12 cellular contexts compared by ENCODE assay signal in genomic region chr9:93183106-93183662, GRCh38. TPM values are rescaled to one million over a fixed set of nuclear protein-coding genes. Genes with fewer than 3 reads are reported as not detected.
DNase-seq lines count a peak whose midpoint lies in the region; ATAC-seq, FAIRE-seq and TF ChIP-seq lines count a peak whose summit lies in the region.
"Had no signal": no experiment of that assay in that cellular context is flagged by ENCODE, and none has a peak within 500 bp of the region (broad histone marks: within the 10 kb centered on the region; RNA-seq: fewer than 3 reads in every experiment).

No MANE protein-coding gene starts in this region.

- H3K9ac ChIP-seq in SK-N-MC (ENCODE audit: insufficient read length), result no peak overlapping the region

- no peaks in the 10 kb centered on the region for H3K9me3 ChIP-seq in SK-N-MC (ENCODE audit: low read depth, low read length)
- H3K9me3 ChIP-seq in gastroesophageal sphincter, result no peaks in the 10 kb centered on the region

- no peak overlapping the region for H3K27ac ChIP-seq in GM23338 (ENCODE audit: low read depth)
- no peak overlapping the region for H3K27ac ChIP-seq in SK-N-MC
- peak overlapping the region in 3 of 4 donors; percentile 88 for H3K27ac ChIP-seq in gastroesophageal sphincter
- H3K27ac ChIP-seq: brain microvascular endothelial cell had no signal

- H2AFZ ChIP-seq in GM23338, result peak overlapping the region; percentile 97

- peak overlapping the region; percentile 74 for H3K4me3 Mint-ChIP-seq in GM23338

- DNase-seq in GM23338 (ENCODE audit: low spot score) (no peak), SK-N-MC (ENCODE audit: low read depth, low spot score) (no peak), retinal pigment epithelial cell (ENCODE audit: low read depth) (no peak), SW480 (ENCODE audit: low spot score) (no peak), nucleus accumbens (lab: John Stamatoyannopoulos, UW) (no peak), GM12891 (ENCODE audit: insufficient read length, low spot score) (no peak)
- DNase-seq in effector CD8-positive, alpha-beta T cell (lab: John Stamatoyannopoulos, UW), result no peak
- DNase-seq: brain microvascular endothelial cell, IMR-90 had no signal

- TF ChIP-seq EP300 in gastroesophageal sphincter (IDR thresholded peaks at IDR 0.05), result no peak

- H3K4me1 Mint-ChIP-seq in GM23338, result peaks cover 25% of the 10 kb centered on the region

- H3K9me2 ChIP-seq in GM23338 (ENCODE audit: insufficient read depth), result no peaks in the 10 kb centered on the region

- H3K4me3 ChIP-seq in GM23338, result peak overlapping the region; percentile 74
- peak overlapping the region; percentile 84 for H3K4me3 ChIP-seq in SK-N-MC
- peak overlapping the region in 1 of 2 donors; percentile 77 for H3K4me3 ChIP-seq in gastroesophageal sphincter
- peak overlapping the region; percentile 52 for H3K4me3 ChIP-seq in retinal pigment epithelial cell (ENCODE audit: low read length)

- H3K4me1 ChIP-seq in GM23338 (ENCODE audit: insufficient read depth), result peaks cover 7% of the 10 kb centered on the region; the same call in 1 of the 2 replicates
- peaks cover 0 to 67% (median 18%) of the 10 kb centered on the region in 3 donors for H3K4me1 ChIP-seq in gastroesophageal sphincter

- H3K4me2 ChIP-seq in GM23338, result peak overlapping the region; percentile 90

- H3K27me3 Mint-ChIP-seq in GM23338 (ENCODE audit: insufficient read depth, low read depth, poor library complexity), result peaks cover 23% of the 10 kb centered on the region

- H4K20me1 ChIP-seq in GM23338 (replicated peaks; ENCODE audit: insufficient read depth), result peaks cover 8% of the 10 kb centered on the region

- H3K9me3 Mint-ChIP-seq in GM23338, result no peaks in the 10 kb centered on the region; the same call in 2 of the 3 replicates

- 74 to 83% methylated on average over 1 to 3 of the region's 6 CpGs for WGBS in gastroesophageal sphincter (ENCODE audit: low coverage in 1 of 2), 2 donors

- no peak overlapping the region for H3K27ac Mint-ChIP-seq in GM23338

- H3K36me3 Mint-ChIP-seq in GM23338 (ENCODE audit: low read depth), result no peaks in the 10 kb centered on the region; the same call in 2 of the 3 replicates

- TF ChIP-seq CTCF in GM23338 (conservative IDR thresholded peaks at IDR 0.05; ENCODE audit: low read depth in 2 of 2), result no peak
- no peak for TF ChIP-seq CTCF in gastroesophageal sphincter (IDR thresholded peaks at IDR 0.05)
- no peak for TF ChIP-seq CTCF in retinal pigment epithelial cell (conservative IDR thresholded peaks at IDR 0.05; ENCODE audit: low read depth, low read length)

- FAIRE-seq in GM12891 (lab: Jason Lieb, UNC), result no peak
- FAIRE-seq: G401.6, TTC549 had no signal

- H3K36me3 ChIP-seq in GM23338 (ENCODE audit: insufficient read depth) (no peaks in the 10 kb centered on the region), SK-N-MC (ENCODE audit: insufficient read depth, low read length) (no peaks in the 10 kb centered on the region), gastroesophageal sphincter (no peaks in the 10 kb centered on the region)
- H3K36me3 ChIP-seq: brain microvascular endothelial cell had no signal

- peaks cover 23% of the 10 kb centered on the region for H3K79me2 ChIP-seq in GM23338 (replicated peaks; ENCODE audit: insufficient read depth)

- H3K27me3 ChIP-seq in GM23338 (ENCODE audit: insufficient read depth), result peaks cover 29% of the 10 kb centered on the region
- H3K27me3 ChIP-seq in gastroesophageal sphincter, result peaks cover 14% of the 10 kb centered on the region

- TF ChIP-seq POLR2A in gastroesophageal sphincter (IDR thresholded peaks at IDR 0.05) (no peak), GM12891 (IDR thresholded peaks at IDR 0.05; ENCODE audit: low read depth, low read length) (no peak)

- no peak for ATAC-seq in GM23338
- ATAC-seq in gastroesophageal sphincter, result no peak

- no peaks in the 10 kb centered on the region for H3F3A ChIP-seq in GM23338 (replicated peaks; ENCODE audit: low read depth)

TF ChIP-seq in GM23338, 12 proteins besides CTCF, POLR2A, EP300 and RAD21 (continues in another document):
- TF ChIP-seq ZNF114 (CRISPR knock-in tag; IDR thresholded peaks at IDR 0.05) (no peak), ZNF331 (CRISPR knock-in tag; IDR thresholded peaks at IDR 0.05; ENCODE audit: low read depth) (no peak), JUNB (IDR thresholded peaks at IDR 0.05; ENCODE audit: unreplicated experiment) (no peak), EZH2 (IDR thresholded peaks at IDR 0.05; ENCODE audit: low read depth, unreplicated experiment) (no peak)

TF ChIP-seq in GM12891, 5 proteins besides CTCF, POLR2A, EP300 and RAD21:
- no peak for TF ChIP-seq SPI1 (IDR thresholded peaks at IDR 0.05; ENCODE audit: low read depth, low read length)
- no peak for TF ChIP-seq POLR2AphosphoS5 (IDR thresholded peaks at IDR 0.05; ENCODE audit: low read depth, low read length)
- no peak for TF ChIP-seq TAF1 (IDR thresholded peaks at IDR 0.05; ENCODE audit: low read depth, low read length)
- no peak for TF ChIP-seq PAX5 (IDR thresholded peaks at IDR 0.05; ENCODE audit: insufficient read depth, low read length, severe bottlenecking)
- no peak for TF ChIP-seq POU2F2 (IDR thresholded peaks at IDR 0.05; ENCODE audit: low read depth, low read length)
TF ChIP-seq in GM12891: peak in this region for 0.

RNA-seq across cellular contexts. Expression of gene WNK2, which starts 0.8 kb away (rescaled TPM):
- total RNA-seq in GM23338 (2014; rRNA removed; shearing (Covaris generic)), result 93.4 and 102 TPM in 2 replicates
- 56.4 and 61.7 TPM in 2 replicates for polyA plus RNA-seq in GM23338 (2016; fragmentation: Nextera tagmentation; extraction: Ambion mirVana)
- total RNA-seq in gastroesophageal sphincter, result 100 to 1,000 TPM in 1 of 4 donors, 10 to 100 TPM in 3; 26.8 to 104 (median 48.6) TPM
- not detected for polyA plus RNA-seq in GM12891 (2012; ENCODE audit: low read depth, missing spikeins)
- total RNA-seq: IMR-90 had no signal
- polyA plus RNA-seq: IMR-90 had no signal

RNA-seq across cellular contexts. Expression of gene NINJ1, which starts 49.1 kb away (rescaled TPM):
- 31.2 and 39.7 TPM in 2 replicates for total RNA-seq in GM23338 (2014; rRNA removed; shearing (Covaris generic))
- polyA plus RNA-seq in GM23338 (2016; fragmentation: Nextera tagmentation; extraction: Ambion mirVana), result 33.3 and 36.3 TPM in 2 replicates
- total RNA-seq in gastroesophageal sphincter, result 10 to 100 TPM; 58.8 to 81.6 (median 75.2) TPM
- polyA plus RNA-seq in GM12891 (2012; ENCODE audit: low read depth, missing spikeins), result 26.6 TPM

Comparison
In these comparisons a context has a peak if more than half of its experiments do, and no peak if none do; other contexts are left out.
1. H3K27ac ChIP-seq: peak in gastroesophageal sphincter (3 of 4); none in GM23338 (single experiment) and SK-N-MC (single experiment).